In the genomic region with DNA sequence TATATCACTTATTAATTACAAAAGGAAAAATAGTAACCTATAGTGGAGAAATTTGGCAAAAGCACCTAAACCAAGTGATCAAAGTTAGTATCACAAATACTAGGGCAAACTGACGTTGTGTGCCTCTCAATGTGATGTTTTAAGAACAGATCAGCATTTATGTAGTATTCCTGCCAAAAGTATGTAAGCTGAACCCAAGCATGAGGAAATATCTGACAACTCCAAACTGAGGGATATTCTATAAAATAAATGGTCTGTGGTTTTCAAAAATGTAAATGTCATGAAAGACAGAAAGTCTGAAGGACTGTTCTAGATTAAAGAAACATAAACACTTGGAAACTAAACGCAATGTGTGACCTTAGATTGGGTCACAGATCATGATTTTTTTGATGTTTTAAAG, we compare ENCODE assay signal across 15 cellular contexts. TPM values are rescaled to one million over a fixed set of nuclear protein-coding genes. Genes with fewer than 3 reads are reported as not detected.
A peak's percentile ranks its signal among the peaks of the same experiment; 100 is the strongest.
DNase-seq lines count a peak whose midpoint lies in the region; ATAC-seq and TF ChIP-seq lines count a peak whose summit lies in the region.
"Had no signal": no experiment of that assay in that cellular context is flagged by ENCODE, and none has a peak within 500 bp of the region (broad histone marks: within the 10 kb centered on the region; RNA-seq: fewer than 3 reads in every experiment).

No MANE protein-coding gene starts in this region.

- H3K27me3 Mint-ChIP-seq in immature natural killer cell (ENCODE audit: low read depth in 3 of 3), result peaks cover 4 to 7% (median 6%) of the 10 kb centered on the region in 3 donors

- no peak overlapping the region for H3K9ac ChIP-seq in IMR-90 (ENCODE audit: low read depth, low read length)

- dilution Hi-C loops in IMR-90 (cut with HindIII; ENCODE audit: low sequenced_read_pairs, unreplicated experiment), result loop anchor here (25.0 kb wide), 1 partner anchor 173 kb away; no protein-coding TSS in a partner anchor

- H3K9me1 ChIP-seq in IMR-90 (ENCODE audit: insufficient read depth, low read length), result peaks cover 5% of the 10 kb centered on the region; the same call in 1 of the 2 replicates

- H2AK9ac ChIP-seq in IMR-90 (replicated peaks; ENCODE audit: low read depth, low read length, poor library complexity), result no peak overlapping the region

- no TSS peak for BruUV-seq in IMR-90 (replicated peaks; lab: Mats Ljungman, UMichigan)

- no peaks in the 10 kb centered on the region for H3K79me1 ChIP-seq in IMR-90 (ENCODE audit: low read depth in 1 of 2, low read length in 2 of 2)

- H3K4me1 ChIP-seq in IMR-90 (ENCODE audit: control insufficient read depth, insufficient read depth, low read length) (peaks cover 12% of the 10 kb centered on the region), right lobe of liver (no peaks in the 10 kb centered on the region)

- in situ Hi-C loops in IMR-90 (cut with MboI; ENCODE audit: low sequenced_read_pairs), result no loop called here

- no peak overlapping the region for H3K4me3 Mint-ChIP-seq in immature natural killer cell
- H3K4me3 Mint-ChIP-seq: CD4-positive, alpha-beta memory T cell had no signal

- no peaks in the 10 kb centered on the region for H3K4me1 Mint-ChIP-seq in immature natural killer cell
- H3K4me1 Mint-ChIP-seq: CD4-positive, alpha-beta memory T cell had no signal

- H4K20me1 ChIP-seq in IMR-90 (ENCODE audit: insufficient read depth, low read length), result no peaks in the 10 kb centered on the region

- no peak overlapping the region for H2BK120ac ChIP-seq in IMR-90 (ENCODE audit: low read depth, low read length)

- no peak overlapping the region for H2BK5ac ChIP-seq in IMR-90 (ENCODE audit: low read depth, low read length, poor library complexity, severe bottlenecking)

- H3K4me2 ChIP-seq in IMR-90 (ENCODE audit: low read depth, low read length), result no peak overlapping the region

- H3K9me3 Mint-ChIP-seq in immature natural killer cell, result no peaks in the 10 kb centered on the region

- CTCF ChIA-PET in IMR-90 (lab: Yijun Ruan, JAX), result no interaction called here

- no peak overlapping the region for H3K18ac ChIP-seq in IMR-90 (ENCODE audit: low read depth, low read length)

- no CpG with 5 or more reads among the region's 2 CpGs for WGBS in IMR-90 (ENCODE audit: extremely low coverage in 2 of 2, insufficient read length in 1 of 2), 2 experiments
- 58% methylated on average over 2 of the region's 2 CpGs for WGBS in right lobe of liver (ENCODE audit: insufficient coverage, low coverage, low lambda C conversion rate, missing lambda C conversion rate)

- POLR2A ChIA-PET in IMR-90 (lab: Charles Lee; ENCODE audit: unreplicated experiment), result no interaction called here

- H3K4me3 ChIP-seq in IMR-90 (ENCODE audit: insufficient read depth, low read depth, low read length) (no peak overlapping the region), choroid plexus epithelial cell (ENCODE audit: low read depth, low read length) (no peak overlapping the region), right lobe of liver (no peak overlapping the region)

- no peak overlapping the region for H2BK20ac ChIP-seq in IMR-90 (ENCODE audit: low read depth, low read length)

- H3K27me3 ChIP-seq in IMR-90 (ENCODE audit: control insufficient read depth, insufficient read depth, low read length) (no peaks in the 10 kb centered on the region), right lobe of liver (no peaks in the 10 kb centered on the region)

- intact Hi-C loops in IMR-90 (cut with micrococcal nuclease), result no loop called here
- intact Hi-C loops in right lobe of liver (cut with DNase I), result no loop called here

- H4K5ac ChIP-seq in IMR-90 (ENCODE audit: low read depth, low read length), result no peak overlapping the region

- no peak overlapping the region for H3K27ac Mint-ChIP-seq in immature natural killer cell
- H3K27ac Mint-ChIP-seq: CD4-positive, alpha-beta memory T cell had no signal

- no peaks in the 10 kb centered on the region for H3K36me3 Mint-ChIP-seq in immature natural killer cell
- H3K36me3 Mint-ChIP-seq: CD4-positive, alpha-beta memory T cell had no signal

- no peak overlapping the region for H3K56ac ChIP-seq in IMR-90 (ENCODE audit: extremely low read depth, insufficient read depth, low read length)

- no peak overlapping the region for H4K8ac ChIP-seq in IMR-90 (ENCODE audit: low read depth in 2 of 2, low read length in 2 of 2)

- no peak overlapping the region for H4K91ac ChIP-seq in IMR-90 (ENCODE audit: insufficient read depth, low read depth, low read length)

- no peak overlapping the region for H3K14ac ChIP-seq in IMR-90 (replicated peaks; ENCODE audit: low read depth, low read length)

- H3K27ac ChIP-seq in IMR-90 (ENCODE audit: insufficient read depth, low read length) (no peak overlapping the region), right lobe of liver (no peak overlapping the region)

- ATAC-seq in IMR-90 (ENCODE audit: low read depth) (peak; percentile 77), right lobe of liver (no peak)
- ATAC-seq: PC-3 had no signal

- TF ChIP-seq CTCF in IMR-90 (conservative IDR thresholded peaks at IDR 0.05; ENCODE audit: low read depth, low read length) (no peak), choroid plexus epithelial cell (conservative IDR thresholded peaks at IDR 0.05; ENCODE audit: low read depth, low read length) (no peak), right lobe of liver (IDR thresholded peaks at IDR 0.05) (no peak)

- TF ChIP-seq POLR2A in IMR-90 (IDR thresholded peaks at IDR 0.05; ENCODE audit: low read depth, low read length), result no peak
- no peak for TF ChIP-seq POLR2A in right lobe of liver (IDR thresholded peaks at IDR 0.05)

- no peak overlapping the region for H2BK15ac ChIP-seq in IMR-90 (ENCODE audit: low read depth, low read length)

- H3K36me3 ChIP-seq in IMR-90 (ENCODE audit: control insufficient read depth, insufficient read depth, low read length) (no peaks in the 10 kb centered on the region), right lobe of liver (no peaks in the 10 kb centered on the region)

- no peak overlapping the region for H3K4ac ChIP-seq in IMR-90 (ENCODE audit: low read depth, low read length)

- H3K9me3 ChIP-seq in IMR-90 (ENCODE audit: control insufficient read depth, insufficient read depth, low read length) (peaks cover 3% of the 10 kb centered on the region), right lobe of liver (no peaks in the 10 kb centered on the region)

- DNase-seq in IMR-90, result peak; percentile 79
- DNase-seq in choroid plexus epithelial cell (ENCODE audit: low read depth), result peak; percentile 76
- DNase-seq in fibroblast of the conjunctiva (ENCODE audit: low read depth), result peak; percentile 44
- DNase-seq in immature natural killer cell, result no peak
- DNase-seq in anterior cingulate cortex (lab: John Stamatoyannopoulos, UW), result no peak
- DNase-seq in KG1 (lab: John Stamatoyannopoulos, UW), result no peak
- no peak for DNase-seq in right lobe of liver
- DNase-seq: Calu3; CD4-positive, alpha-beta memory T cell; DMS53; KBM-7; NCI-H1436; NCI-H2081; NCI-H774; PC-3 had no signal

- no peak overlapping the region for H2AK5ac ChIP-seq in IMR-90 (ENCODE audit: low read depth, low read length)

- no peak overlapping the region for H3K23ac ChIP-seq in IMR-90 (ENCODE audit: low read depth, low read length)

- no peak overlapping the region for H2AFZ ChIP-seq in IMR-90 (replicated peaks; ENCODE audit: low read length, poor library complexity)

- no peak for TF ChIP-seq RAD21 in IMR-90 (IDR thresholded peaks at IDR 0.05; ENCODE audit: low read length)

TF ChIP-seq in IMR-90, 13 proteins besides CTCF, POLR2A, EP300 and RAD21:
- TF ChIP-seq, protein P1, sequence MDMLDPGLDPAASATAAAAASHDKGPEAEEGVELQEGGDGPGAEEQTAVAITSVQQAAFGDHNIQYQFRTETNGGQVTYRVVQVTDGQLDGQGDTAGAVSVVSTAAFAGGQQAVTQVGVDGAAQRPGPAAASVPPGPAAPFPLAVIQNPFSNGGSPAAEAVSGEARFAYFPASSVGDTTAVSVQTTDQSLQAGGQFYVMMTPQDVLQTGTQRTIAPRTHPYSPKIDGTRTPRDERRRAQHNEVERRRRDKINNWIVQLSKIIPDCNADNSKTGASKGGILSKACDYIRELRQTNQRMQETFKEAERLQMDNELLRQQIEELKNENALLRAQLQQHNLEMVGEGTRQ (IDR thresholded peaks at IDR 0.05; ENCODE audit: low read depth, low read length), result no peak
- TF ChIP-seq MXI1 (IDR thresholded peaks at IDR 0.05; ENCODE audit: borderline replicate concordance, low read depth, low read length) (no peak), CHD1 (IDR thresholded peaks at IDR 0.05; ENCODE audit: low read depth, low read length) (no peak), MAZ (IDR thresholded peaks at IDR 0.05; ENCODE audit: borderline replicate concordance, low read depth, low read length) (no peak), RCOR1 (IDR thresholded peaks at IDR 0.05; ENCODE audit: insufficient replicate concordance, low read length) (no peak), RFX5 (IDR thresholded peaks at IDR 0.05; ENCODE audit: low read depth, low read length) (no peak), FOS (IDR thresholded peaks at IDR 0.05; ENCODE audit: low read depth, low read length) (no peak)
- TF ChIP-seq, protein P2, sequence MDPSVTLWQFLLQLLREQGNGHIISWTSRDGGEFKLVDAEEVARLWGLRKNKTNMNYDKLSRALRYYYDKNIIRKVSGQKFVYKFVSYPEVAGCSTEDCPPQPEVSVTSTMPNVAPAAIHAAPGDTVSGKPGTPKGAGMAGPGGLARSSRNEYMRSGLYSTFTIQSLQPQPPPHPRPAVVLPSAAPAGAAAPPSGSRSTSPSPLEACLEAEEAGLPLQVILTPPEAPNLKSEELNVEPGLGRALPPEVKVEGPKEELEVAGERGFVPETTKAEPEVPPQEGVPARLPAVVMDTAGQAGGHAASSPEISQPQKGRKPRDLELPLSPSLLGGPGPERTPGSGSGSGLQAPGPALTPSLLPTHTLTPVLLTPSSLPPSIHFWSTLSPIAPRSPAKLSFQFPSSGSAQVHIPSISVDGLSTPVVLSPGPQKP (IDR thresholded peaks at IDR 0.05; ENCODE audit: borderline replicate concordance, low read depth, low read length), result no peak
TF ChIP-seq in IMR-90: peak in this region for 0.

RNA-seq across cellular contexts. Expression of a gene that starts 34.3 kb away (rescaled TPM):
- 22.4 and 28.6 TPM in 2 replicates for total RNA-seq in IMR-90 (2012; rRNA removed)
- 4.1 and 5.7 TPM in 2 replicates for polyA plus RNA-seq in IMR-90 (2012; rRNA removed)
- 0.62 and 0.86 TPM in 2 replicates for polyA plus RNA-seq in IMR-90 (2012; cell fraction: cytosol; rRNA removed)
- polyA plus RNA-seq in IMR-90 (2012; cell fraction: nucleus; rRNA removed; ENCODE audit: low replicate concordance), result 0.70 and 7.1 TPM in 2 replicates
- 10 to 100 TPM; 10.4 to 20.8 (median 17.2) TPM for polyA plus RNA-seq in immature natural killer cell
- total RNA-seq in right lobe of liver, result 10 to 100 TPM in 3 of 6 experiments, 1 to 10 TPM in 3; 6.5 to 13.1 (median 11.2) TPM

RNA-seq across cellular contexts. Expression of a gene that starts 42.3 kb away (rescaled TPM):
- total RNA-seq in IMR-90 (2012; rRNA removed) (11.7 and 21.7 TPM in 2 replicates), right lobe of liver (10 to 100 TPM in 3 of 6 experiments, 1 to 10 TPM in 3; 5.5 to 19.6 (median 10.8) TPM)
- polyA plus RNA-seq in IMR-90 (2012; rRNA removed) (14.1 and 14.3 TPM in 2 replicates), immature natural killer cell (10 to 100 TPM; 16.1 to 21.6 (median 20.8) TPM)
- polyA plus RNA-seq in IMR-90 (2012; cell fraction: cytosol; rRNA removed), result 6.1 and 7.0 TPM in 2 replicates
- polyA plus RNA-seq in IMR-90 (2012; cell fraction: nucleus; rRNA removed; ENCODE audit: low replicate concordance), result 6.0 and 10.6 TPM in 2 replicates

Comparison
In these comparisons a context has a peak if more than half of its experiments do, and no peak if none do; other contexts are left out.
1. DNase-seq: peak in IMR-90 (single experiment), choroid plexus epithelial cell (single experiment) and fibroblast of the conjunctiva (single experiment); none in immature natural killer cell (0 of 3), anterior cingulate cortex (0 of 58), KG1 (single experiment) and right lobe of liver (0 of 3).